In genomic region chr11:66981976-66982578, GRCh38 we compare ENCODE assay signal across 8 cellular contexts. TPM values are rescaled to one million over a fixed set of nuclear protein-coding genes. Genes with fewer than 3 reads are reported as not detected.
DNase-seq lines count a peak whose midpoint lies in the region; ATAC-seq, FAIRE-seq and TF ChIP-seq lines count a peak whose summit lies in the region.

No MANE protein-coding gene starts in this region.

- peak; percentile 88 for FAIRE-seq in keratinocyte (lab: Jason Lieb, UNC)

- peaks cover 2 to 4% (median 2%) of the 10 kb centered on the region in 3 experiments; a peak in 5 of 7 replicates for H3K36me3 Mint-ChIP-seq in H9 (ENCODE audit: insufficient read depth in 1 of 3, low read depth in 3 of 3)

- H2BK5ac ChIP-seq in H9 (ENCODE audit: insufficient read length, low read length): no peak overlapping the region

- 6 to 24% methylated on average over 2 to 9 of the region's 9 CpGs for WGBS in transverse colon (ENCODE audit: low coverage in 1 of 2), 2 donors
- WGBS in H9 (ENCODE audit: extremely low coverage, insufficient read length, low lambda C conversion rate): no CpG with 5 or more reads among the region's 9 CpGs

- H3K4me1 ChIP-seq in keratinocyte (ENCODE audit: control insufficient read depth, extremely low read depth, insufficient read depth, low read length): peaks cover 16% of the 10 kb centered on the region
- H3K4me1 ChIP-seq in transverse colon: peaks cover 0 to 18% (median 10%) of the 10 kb centered on the region in 4 donors
- peaks cover under 1% of the 10 kb centered on the region; the same call in 1 of the 2 replicates for H3K4me1 ChIP-seq in H9 (ENCODE audit: insufficient read depth, low read length)

- H3K4me2 ChIP-seq in keratinocyte (ENCODE audit: control insufficient read depth, extremely low read depth, insufficient read depth, low read depth, low read length) (peak overlapping the region; percentile 9), H9 (ENCODE audit: insufficient read depth, insufficient read length, low read length) (no peak overlapping the region)

- intact Hi-C loops in transverse colon (cut with DNase I; ENCODE audit: low total_unique reads): no loop called here

- no peaks in the 10 kb centered on the region for H3K23me2 ChIP-seq in H9 (ENCODE audit: insufficient read length, low read depth, low read length, poor library complexity, severe bottlenecking)

- no peak overlapping the region for H2BK20ac ChIP-seq in H9 (ENCODE audit: low read depth, low read length, poor library complexity, severe bottlenecking)

- peaks cover 13% of the 10 kb centered on the region for H3K27me3 Mint-ChIP-seq in H9 (ENCODE audit: low read depth)

- H3K23ac ChIP-seq in H9 (ENCODE audit: insufficient read length, low read depth, low read length): no peak overlapping the region

- H2BK15ac ChIP-seq in H9 (ENCODE audit: low read depth, low read length): no peak overlapping the region

- TF ChIP-seq CTCF in astrocyte of the cerebellum (IDR thresholded peaks at IDR 0.05; ENCODE audit: low read depth, low read length, missing control alignments) (no peak), keratinocyte (optimal IDR thresholded peaks at IDR 0.05 in 1 of 3, IDR thresholded peaks at IDR 0.05 in 1 of 3, conservative IDR thresholded peaks at IDR 0.05 in 1 of 3; ENCODE audit: extremely low read depth in 1 of 3, insufficient read depth in 2 of 3, low read length in 3 of 3) (no peak), transverse colon (IDR thresholded peaks at IDR 0.05) (no peak), H9 (conservative IDR thresholded peaks at IDR 0.05) (no peak)

- H4K8ac ChIP-seq in H9 (replicated peaks; ENCODE audit: insufficient read length, low read depth, low read length): no peak overlapping the region

- H2AFZ ChIP-seq in keratinocyte (ENCODE audit: control insufficient read depth, low read length): no peak overlapping the region
- no peak overlapping the region for H2AFZ ChIP-seq in H9 (ENCODE audit: low read length)

- no peak overlapping the region for H3K14ac ChIP-seq in H9 (ENCODE audit: insufficient read depth, low read length)

- H3K56ac ChIP-seq in H9 (ENCODE audit: insufficient read length, low read depth, low read length): no peak overlapping the region

- no peak overlapping the region for H4K91ac ChIP-seq in H9 (ENCODE audit: insufficient read length, low read depth, low read length)

- H3K79me2 ChIP-seq in keratinocyte (ENCODE audit: control insufficient read depth, insufficient read depth, low read length) (no peaks in the 10 kb centered on the region), H9 (ENCODE audit: insufficient read depth, low read length) (no peaks in the 10 kb centered on the region)

- no peak overlapping the region for H3K4me3 ChIP-seq in astrocyte of the cerebellum (ENCODE audit: low read depth, low read length)
- H3K4me3 ChIP-seq in keratinocyte (ENCODE audit: control insufficient read depth in 2 of 3, extremely low read depth in 1 of 3, insufficient read depth in 2 of 3, low read depth in 1 of 3, low read length in 3 of 3): no peak overlapping the region
- no peak overlapping the region for H3K4me3 ChIP-seq in transverse colon

- H4K20me1 ChIP-seq in keratinocyte (ENCODE audit: control insufficient read depth, extremely low read depth, insufficient read depth, low read length): no peaks in the 10 kb centered on the region
- no peaks in the 10 kb centered on the region for H4K20me1 ChIP-seq in H9 (ENCODE audit: control insufficient read depth, insufficient read depth, insufficient read length)

- H3K27me3 ChIP-seq in keratinocyte (ENCODE audit: control insufficient read depth, extremely low read depth, insufficient read depth, low read length) (no peaks in the 10 kb centered on the region), transverse colon (no peaks in the 10 kb centered on the region), H9 (ENCODE audit: insufficient read depth, low read length) (no peaks in the 10 kb centered on the region)

- ATAC-seq in HG03342 (IDR thresholded peaks at IDR 0.05; ENCODE audit: unreplicated experiment): no peak

- H3K4me1 Mint-ChIP-seq in H9: peaks cover 6 to 8% of the 10 kb centered on the region in 2 experiments

- H2BK120ac ChIP-seq in H9 (ENCODE audit: low read depth, low read length, poor library complexity, severe bottlenecking): no peak overlapping the region

- no peak overlapping the region for H3K18ac ChIP-seq in H9 (ENCODE audit: insufficient read length, low read depth, low read length)

- peak; percentile 80 for DNase-seq in AG08396 (ENCODE audit: low spot score)
- peak; percentile 94 for DNase-seq in HCEC 1CT
- peak; percentile 78 for DNase-seq in NCI-H446 treated with DMSO at 0.1 percent for 48 hours (lab: John Stamatoyannopoulos, UW)
- peak; percentile 91 for DNase-seq in astrocyte of the cerebellum (ENCODE audit: low read depth)
- no peak for DNase-seq in keratinocyte (ENCODE audit: low read depth, low spot score)
- peak; percentile 89 for DNase-seq in transverse colon
- DNase-seq in H9: no peak

- no peak for TF ChIP-seq EP300 in transverse colon (IDR thresholded peaks at IDR 0.05; ENCODE audit: low read depth)

- H2AK5ac ChIP-seq in H9 (ENCODE audit: insufficient read length, low read length): no peak overlapping the region

- dilution Hi-C loops in keratinocyte (cut with MboI; ENCODE audit: extremely low pct_ligation_motif_present, low sequenced_read_pairs): no loop called here

- no peaks in the 10 kb centered on the region for H3K79me1 ChIP-seq in H9 (ENCODE audit: insufficient read depth, low read depth, low read length, poor library complexity, severe bottlenecking)

- H3K27ac ChIP-seq in keratinocyte (ENCODE audit: control insufficient read depth, insufficient read depth, low read length) (no peak overlapping the region), transverse colon (no peak overlapping the region), H9 (ENCODE audit: insufficient read length, low read depth, low read length) (no peak overlapping the region)

- H3K9me1 ChIP-seq in keratinocyte (ENCODE audit: control insufficient read depth, extremely low read depth, insufficient read depth, low read length): no peaks in the 10 kb centered on the region

- H3K36me3 ChIP-seq in keratinocyte (ENCODE audit: control insufficient read depth in 2 of 2, extremely low read depth in 1 of 2, insufficient read depth in 2 of 2, low read length in 2 of 2): no peaks in the 10 kb centered on the region
- no peaks in the 10 kb centered on the region for H3K36me3 ChIP-seq in transverse colon

- TF ChIP-seq POLR2A in transverse colon (IDR thresholded peaks at IDR 0.05): no peak

- H3K27ac Mint-ChIP-seq in H9: no peak overlapping the region

- H3K9ac ChIP-seq in keratinocyte (ENCODE audit: control insufficient read depth, extremely low read depth, insufficient read depth, low read length): no peak overlapping the region
- no peak overlapping the region for H3K9ac ChIP-seq in H9 (ENCODE audit: extremely low read depth, insufficient read length, low read length)

- H4K5ac ChIP-seq in H9 (ENCODE audit: insufficient read length, low read depth, low read length): no peak overlapping the region

- H3K9me3 ChIP-seq in keratinocyte (ENCODE audit: control insufficient read depth, low read depth, low read length) (no peaks in the 10 kb centered on the region), transverse colon (no peaks in the 10 kb centered on the region), H9 (ENCODE audit: control insufficient read depth, low read depth, low read length) (no peaks in the 10 kb centered on the region)

- H3T11ph ChIP-seq in H9 (ENCODE audit: low read length): no peak overlapping the region

- H2BK12ac ChIP-seq in H9 (ENCODE audit: insufficient read length, low read depth, low read length): no peak overlapping the region

- H3K4me3 Mint-ChIP-seq in H9: no peak overlapping the region

- in situ Hi-C loops in astrocyte of the cerebellum (cut with HindIII; ENCODE audit: low sequenced_read_pairs) (no loop called here), transverse colon (cut with MboI; ENCODE audit: low pct_ligation_motif_present in 1 of 4, low pct_unique_long_range_greater_than_20kb in 1 of 4, low sequenced_read_pairs in 3 of 4) (no loop called here)

- peaks cover 7 to 12% of the 10 kb centered on the region in 2 experiments for H3K9me3 Mint-ChIP-seq in H9

- H3K4ac ChIP-seq in H9 (ENCODE audit: low read depth, low read length): no peak overlapping the region

RNA-seq across cellular contexts. Expression of gene C11orf86, which starts 7.0 kb away (rescaled TPM):
- not detected in 3 replicates for polyA plus RNA-seq in keratinocyte
- polyA plus RNA-seq in keratinocyte (2011; ENCODE audit: low read depth): not detected
- not detected in 2 replicates for polyA plus RNA-seq in keratinocyte (2011; cell fraction: cytosol; rRNA removed)
- polyA plus RNA-seq in keratinocyte (2011; cell fraction: nucleus; rRNA removed): not detected in 2 replicates
- polyA plus RNA-seq in keratinocyte (2012; ENCODE audit: low replicate concordance): not detected in 2 replicates
- not detected in 3 replicates for polyA minus RNA-seq in keratinocyte
- not detected for polyA minus RNA-seq in keratinocyte (2011; cell fraction: cytosol; rRNA and poly(A)+ RNA removed)
- polyA minus RNA-seq in keratinocyte (2011; cell fraction: nucleus; rRNA and poly(A)+ RNA removed): not detected in 2 replicates
- total RNA-seq in transverse colon (10 to 100 TPM in 3 of 4 donors, not detected in 1; 21.0 to 88.3 (median 56.1) TPM), H9 (2021) (0.24 TPM in 1 of 2 replicates, not detected in the other)

RNA-seq across cellular contexts. Expression of gene PC, which starts 23.9 kb away (rescaled TPM):
- polyA plus RNA-seq in keratinocyte: 13.3 to 23.2 TPM (median 17.0 TPM) in 3 replicates
- polyA plus RNA-seq in keratinocyte (2011; ENCODE audit: low read depth): 6.8 TPM
- 6.1 and 15.8 TPM in 2 replicates for polyA plus RNA-seq in keratinocyte (2011; cell fraction: cytosol; rRNA removed)
- polyA plus RNA-seq in keratinocyte (2011; cell fraction: nucleus; rRNA removed): 41.2 and 55.4 TPM in 2 replicates
- polyA plus RNA-seq in keratinocyte (2012; ENCODE audit: low replicate concordance): 9.4 and 43.5 TPM in 2 replicates
- polyA minus RNA-seq in keratinocyte: 25.0 to 87.4 TPM (median 26.8 TPM) in 3 replicates
- polyA minus RNA-seq in keratinocyte (2011; cell fraction: cytosol; rRNA and poly(A)+ RNA removed): 40.7 TPM
- polyA minus RNA-seq in keratinocyte (2011; cell fraction: nucleus; rRNA and poly(A)+ RNA removed): 43.2 and 49.5 TPM in 2 replicates
- total RNA-seq in transverse colon (100 to 1,000 TPM in 1 of 4 donors, 10 to 100 TPM in 3; 14.9 to 246 (median 38.1) TPM), H9 (2021) (31.7 and 32.6 TPM in 2 replicates)

RNA-seq across cellular contexts. Expression of gene SYT12, which starts 40.9 kb away (rescaled TPM):
- polyA plus RNA-seq in keratinocyte: 0.05 to 0.09 TPM in 2 of 3 replicates, not detected in the other
- not detected for polyA plus RNA-seq in keratinocyte (2011; ENCODE audit: low read depth)
- polyA plus RNA-seq in keratinocyte (2011; cell fraction: cytosol; rRNA removed): 0.01 and 0.02 TPM in 2 replicates
- polyA plus RNA-seq in keratinocyte (2011; cell fraction: nucleus; rRNA removed): 0.05 and 0.23 TPM in 2 replicates
- polyA plus RNA-seq in keratinocyte (2012; ENCODE audit: low replicate concordance): 0.08 and 0.16 TPM in 2 replicates
- 0.03 to 0.16 TPM (median 0.13 TPM) in 3 replicates for polyA minus RNA-seq in keratinocyte
- polyA minus RNA-seq in keratinocyte (2011; cell fraction: cytosol; rRNA and poly(A)+ RNA removed): 0.38 TPM
- polyA minus RNA-seq in keratinocyte (2011; cell fraction: nucleus; rRNA and poly(A)+ RNA removed): 0.11 and 0.16 TPM in 2 replicates
- not detected for total RNA-seq in transverse colon
- 1.9 and 2.1 TPM in 2 replicates for total RNA-seq in H9 (2021)

Comparison
In these comparisons a context has a peak if more than half of its experiments do, and no peak if none do; other contexts are left out.
1. DNase-seq: peak in AG08396 (single experiment), HCEC 1CT (single experiment), NCI-H446 treated with DMSO at 0.1 percent for 48 hours (single experiment), astrocyte of the cerebellum (single experiment) and transverse colon (single experiment); none in keratinocyte (single experiment) and H9 (single experiment).